Comparison of ENCODE assay signal across 8 cellular contexts in the genomic region with DNA sequence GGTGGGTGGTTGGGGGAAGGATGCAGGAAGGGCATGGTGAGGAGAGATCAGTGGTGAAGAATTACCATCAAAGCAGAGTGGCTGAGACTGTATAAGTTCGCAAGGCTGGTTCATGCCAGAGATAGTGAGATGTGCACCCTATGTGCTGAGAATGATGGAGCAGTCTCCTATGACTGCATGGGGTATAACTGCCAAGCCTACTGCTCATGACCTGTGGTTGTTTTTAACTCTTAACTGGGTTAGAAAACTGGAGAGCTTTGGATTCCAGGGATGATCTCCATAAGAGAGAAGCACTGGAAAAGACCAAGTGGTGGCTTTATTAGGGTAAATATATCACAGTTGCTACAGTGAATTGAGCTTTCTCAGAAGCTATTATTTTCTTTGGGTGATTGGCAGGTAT.
"Had no signal": no experiment of that assay in that cellular context is flagged by ENCODE, and none has a peak within 500 bp of the region (broad histone marks: within the 10 kb centered on the region; RNA-seq: fewer than 3 reads in every experiment).

No MANE protein-coding gene starts in this region.

- H3K27ac ChIP-seq: foreskin keratinocyte had no signal

- H3K4me3 Mint-ChIP-seq: activated T-helper 1 cell treated with anti-CD3 and anti-CD28 coated beads, Interleukin-12 subunit alpha, Interleukin-12 subunit beta, Interleukin-2, Interleukin-4 antibody, amounts not matched to agents 30 ng/mL and 10 ng/mL and 1 ng/mL, durations not matched to agents 14 hours and 24 hours and 36 hours had no signal

- H3K27me3 ChIP-seq: foreskin keratinocyte had no signal

- H3K27ac Mint-ChIP-seq: activated T-helper 1 cell treated with anti-CD3 and anti-CD28 coated beads, Interleukin-12 subunit alpha, Interleukin-12 subunit beta, Interleukin-2, Interleukin-4 antibody, amounts not matched to agents 30 ng/mL and 10 ng/mL and 1 ng/mL, durations not matched to agents 14 hours and 24 hours and 36 hours had no signal

- ATAC-seq: foreskin keratinocyte had no signal

- DNase-seq: activated CD4-positive, alpha-beta T cell treated with anti-CD3 and anti-CD28 coated beads for 48 hours; activated naive CD4-positive, alpha-beta T cell treated with anti-CD3 and anti-CD28 coated beads, Interleukin-2, amount 50 U/mL, for 16 hours; amniotic stem cell; foreskin keratinocyte; midbrain; small intestine; T-helper 1 cell had no signal

- H3K9me3 Mint-ChIP-seq: activated T-helper 1 cell treated with anti-CD3 and anti-CD28 coated beads, Interleukin-12 subunit alpha, Interleukin-12 subunit beta, Interleukin-2, Interleukin-4 antibody, amounts not matched to agents 30 ng/mL and 10 ng/mL and 1 ng/mL, durations not matched to agents 14 hours and 24 hours and 36 hours had no signal
